Comparison of ENCODE assay signal across 19 cellular contexts in genomic region chr16:87992142-87992541, GRCh38. TPM values are rescaled to one million over a fixed set of nuclear protein-coding genes. Genes with fewer than 3 reads are reported as not detected.
"Had no signal": no experiment of that assay in that cellular context is flagged by ENCODE, and none has a peak within 500 bp of the region (broad histone marks: within the 10 kb centered on the region; RNA-seq: fewer than 3 reads in every experiment).

No MANE protein-coding gene starts in this region.

RNA-seq across cellular contexts. Expression of gene CA5A, which starts 55.8 kb away (rescaled TPM):
- total RNA-seq: activated CD4-positive, alpha-beta memory T cell treated with anti-CD3 and anti-CD28 coated beads, Interleukin-2, amount 10 ng/mL, durations not matched to agents 7 days and 5 days; activated CD4-positive, alpha-beta T cell treated with anti-CD3 and anti-CD28 coated beads for 36 hours; activated CD4-positive, alpha-beta T cell treated with anti-CD3 and anti-CD28 coated beads, Interleukin-2, amount 10 ng/mL, durations not matched to agents 7 days and 5 days; activated CD8-positive, alpha-beta memory T cell treated with anti-CD3 and anti-CD28 coated beads for 36 hours; activated naive CD4-positive, alpha-beta T cell treated with anti-CD3 and anti-CD28 coated beads for 36 hours; activated naive CD4-positive, alpha-beta T cell treated with anti-CD3 and anti-CD28 coated beads, Interleukin-2, amount 50 U/mL, for 72 hours; activated naive CD8-positive, alpha-beta T cell treated with anti-CD3 and anti-CD28 coated beads for 36 hours; activated T-helper 17 cell treated with anti-CD3 and anti-CD28 coated beads, Interleukin-2, amount 50 U/mL, for 72 hours; aorta; astrocyte; body of pancreas; breast epithelium; cardiac septum; cerebellum; T-helper 1 cell treated with Interleukin-12 subunit alpha and Interleukin-12 subunit beta and Interleukin-4 antibody, amounts not matched to agents 30 ng/mL and 1 ng/mL, for 36 hours; T-helper 17 cell; T-helper 2 cell treated with Interferon-gamma antibody and Interleukin-4, amounts not matched to agents 100 ng/mL and 5 ng/mL, for 36 hours; WTC11 had no signal
- polyA plus RNA-seq: adrenal gland had no signal
